In genomic region chr16:89581045-89581695, GRCh38 we compare ENCODE assay signal across 15 cellular contexts. TPM values are rescaled to one million over a fixed set of nuclear protein-coding genes. Genes with fewer than 3 reads are reported as not detected.
DNase-seq lines count a peak whose midpoint lies in the region; ATAC-seq and TF ChIP-seq lines count a peak whose summit lies in the region.
"Had no signal": no experiment of that assay in that cellular context is flagged by ENCODE, and none has a peak within 500 bp of the region (broad histone marks: within the 10 kb centered on the region; RNA-seq: fewer than 3 reads in every experiment).

No MANE protein-coding gene starts in this region.

- H3K36me3 Mint-ChIP-seq in progenitor cell of endocrine pancreas (ENCODE audit: insufficient read depth) (no peaks in the 10 kb centered on the region), endodermal cell (ENCODE audit: low read depth) (no peaks in the 10 kb centered on the region)
- H3K36me3 Mint-ChIP-seq in T-helper 2 cell treated with Interferon-gamma antibody and Interleukin-4, amounts not matched to agents 5 μg/mL and 100 μg/mL, for 36 hours (ENCODE audit: low read depth): no peaks in the 10 kb centered on the region
- H3K36me3 Mint-ChIP-seq: natural killer cell treated with Interleukin-12 subunit alpha and Interleukin-12 subunit beta and Interleukin-15 and Interleukin-18, amount 100 ng/mL, for 72 hours had no signal

- H3K27me3 Mint-ChIP-seq in progenitor cell of endocrine pancreas (peaks cover 19% of the 10 kb centered on the region), endodermal cell (ENCODE audit: insufficient read depth) (peaks cover 25% of the 10 kb centered on the region)
- peaks cover 7% of the 10 kb centered on the region for H3K27me3 Mint-ChIP-seq in T-helper 2 cell treated with Interferon-gamma antibody and Interleukin-4, amounts not matched to agents 5 μg/mL and 100 μg/mL, for 36 hours (ENCODE audit: low read depth)

- H4K91ac ChIP-seq in IMR-90 (ENCODE audit: insufficient read depth, low read depth, low read length): peak overlapping the region; percentile 95

- peaks cover 3% of the 10 kb centered on the region; the same call in 1 of the 2 replicates for H4K20me1 ChIP-seq in IMR-90 (ENCODE audit: insufficient read depth, low read length)
- H4K20me1 ChIP-seq in mammary epithelial cell (ENCODE audit: insufficient read depth, low read length): no peaks in the 10 kb centered on the region

- intact Hi-C loops in IMR-90 (cut with micrococcal nuclease) (no loop called here), mammary epithelial cell (cut with micrococcal nuclease) (no loop called here), left lung (cut with DNase I) (no loop called here)

- no peak overlapping the region for H3K4me3 ChIP-seq in AG10803 (ENCODE audit: low read length)
- no peak overlapping the region for H3K4me3 ChIP-seq in IMR-90 (ENCODE audit: insufficient read depth, low read depth, low read length)
- no peak overlapping the region for H3K4me3 ChIP-seq in mammary epithelial cell (replicated peaks in 1 of 3; ENCODE audit: insufficient read depth in 1 of 3, low read depth in 2 of 3, low read length in 3 of 3)
- H3K4me3 ChIP-seq in left lung: no peak overlapping the region
- no peak overlapping the region for H3K4me3 ChIP-seq in endodermal cell (ENCODE audit: low read length)
- H3K4me3 ChIP-seq: body of pancreas, thoracic aorta had no signal

- H3K14ac ChIP-seq in IMR-90 (replicated peaks; ENCODE audit: low read depth, low read length): peak overlapping the region; percentile 92

- peak overlapping the region; percentile 99 for H2BK15ac ChIP-seq in IMR-90 (ENCODE audit: low read depth, low read length)

- H4K8ac ChIP-seq in IMR-90 (ENCODE audit: low read depth in 2 of 2, low read length in 2 of 2): peak overlapping the region; percentile 70 to 96

- H2AFZ ChIP-seq in IMR-90 (replicated peaks; ENCODE audit: low read length, poor library complexity) (peak overlapping the region; percentile 78), mammary epithelial cell (ENCODE audit: low read depth, low read length) (no peak overlapping the region)

- H3K9me1 ChIP-seq in IMR-90 (ENCODE audit: insufficient read depth, low read length): peaks cover 26% of the 10 kb centered on the region

- H3K4me3 Mint-ChIP-seq in progenitor cell of endocrine pancreas (ENCODE audit: low read depth) (no peak overlapping the region), endodermal cell (no peak overlapping the region)
- H3K4me3 Mint-ChIP-seq in T-helper 2 cell treated with Interferon-gamma antibody and Interleukin-4, amounts not matched to agents 5 μg/mL and 100 μg/mL, for 36 hours: no peak overlapping the region
- H3K4me3 Mint-ChIP-seq: natural killer cell treated with Interleukin-12 subunit alpha and Interleukin-12 subunit beta and Interleukin-15 and Interleukin-18, amount 100 ng/mL, for 72 hours had no signal

- H3K9me3 ChIP-seq in IMR-90 (ENCODE audit: control insufficient read depth, insufficient read depth, low read length) (no peaks in the 10 kb centered on the region), mammary epithelial cell (replicated peaks; ENCODE audit: insufficient read depth, low read length) (peaks cover 3% of the 10 kb centered on the region), left lung (no peaks in the 10 kb centered on the region), endodermal cell (ENCODE audit: control insufficient read depth, low read length) (no peaks in the 10 kb centered on the region)
- H3K9me3 ChIP-seq: body of pancreas, thoracic aorta had no signal

- no peak overlapping the region for H3K27ac Mint-ChIP-seq in progenitor cell of endocrine pancreas
- H3K27ac Mint-ChIP-seq in endodermal cell: no peak overlapping the region
- H3K27ac Mint-ChIP-seq in T-helper 2 cell treated with Interferon-gamma antibody and Interleukin-4, amounts not matched to agents 5 μg/mL and 100 μg/mL, for 36 hours: no peak overlapping the region
- H3K27ac Mint-ChIP-seq: natural killer cell treated with Interleukin-12 subunit alpha and Interleukin-12 subunit beta and Interleukin-15 and Interleukin-18, amount 100 ng/mL, for 72 hours had no signal

- 54% methylated on average over 23 of the region's 33 CpGs; no CpG with 5 or more reads in 1 of the 2 experiments for WGBS in IMR-90 (ENCODE audit: extremely low coverage in 2 of 2, insufficient read length in 1 of 2), 2 experiments
- WGBS in mammary epithelial cell (ENCODE audit: low coverage, missing lambda C conversion rate): 60% methylated on average over 27 of the region's 33 CpGs
- WGBS in endodermal cell (ENCODE audit: insufficient coverage in 1 of 2, insufficient read length in 1 of 2), 2 experiments: 80 to 87% methylated on average over 25 to 33 of the region's 33 CpGs

- H3K79me1 ChIP-seq in IMR-90 (ENCODE audit: low read depth in 1 of 2, low read length in 2 of 2): peaks cover 0 to 13% of the 10 kb centered on the region in 2 experiments; a peak in 1 of 4 replicates

- peaks cover 6% of the 10 kb centered on the region; the same call in 1 of the 2 replicates for H3K36me3 ChIP-seq in IMR-90 (ENCODE audit: control insufficient read depth, insufficient read depth, low read length)
- no peaks in the 10 kb centered on the region for H3K36me3 ChIP-seq in mammary epithelial cell (ENCODE audit: insufficient read depth, low read length)
- no peaks in the 10 kb centered on the region for H3K36me3 ChIP-seq in left lung
- no peaks in the 10 kb centered on the region for H3K36me3 ChIP-seq in endodermal cell (ENCODE audit: control insufficient read depth, insufficient read depth, low read length)
- H3K36me3 ChIP-seq: thoracic aorta had no signal

- DNase-seq in AG10803 (ENCODE audit: low read depth) (peak; percentile 96), IMR-90 (peak; percentile 99), mammary epithelial cell (peak; percentile 67), left lung (peak in 1 of 2 donors; percentile 50), progenitor cell of endocrine pancreas (ENCODE audit: low spot score, unreplicated experiment) (no peak), endodermal cell (no peak)
- no peak for DNase-seq in T-helper 2 cell treated with Interferon-gamma antibody and Interleukin-4, amounts not matched to agents 5 μg/mL and 100 μg/mL, for 36 hours (ENCODE audit: low spot score)
- DNase-seq in stimulated activated CD4-positive, alpha-beta T cell treated with anti-CD3 and anti-CD28 coated beads, Interleukin-15, amount 100 ng/mL, for 24 hours: no peak
- DNase-seq: activated CD4-positive, alpha-beta T cell treated with anti-CD3 and anti-CD28 coated beads, Interleukin-2, amount 50 U/mL, for 4 hours; body of pancreas; DMS153; NCI-H187 treated with DMSO at 0.1 percent for 48 hours; stimulated activated CD4-positive, alpha-beta T cell treated with anti-CD3 and anti-CD28 coated beads, Interleukin-4, amount 100 ng/mL, for 1 hour had no signal

- H2AK9ac ChIP-seq in IMR-90 (replicated peaks; ENCODE audit: low read depth, low read length, poor library complexity): peak overlapping the region; percentile 87

- CTCF ChIA-PET in IMR-90 (lab: Yijun Ruan, JAX): interaction anchor here (1.0 kb wide), 1 partner anchor 9 kb away, joined by 3 read pairs; no protein-coding TSS in a partner anchor
- CTCF ChIA-PET in mammary epithelial cell (lab: Charles Lee; ENCODE audit: low non-redundant PET): interaction anchor here (0.6 to 0.7 kb wide), 4 partner anchors 34 to 187 kb away, joined by 3 to 5 read pairs (median 4); no protein-coding TSS in a partner anchor

- H2BK20ac ChIP-seq in IMR-90 (ENCODE audit: low read depth, low read length): peak overlapping the region; percentile 96

- H3K9me3 Mint-ChIP-seq in progenitor cell of endocrine pancreas (ENCODE audit: low read depth) (no peaks in the 10 kb centered on the region), endodermal cell (no peaks in the 10 kb centered on the region)
- no peaks in the 10 kb centered on the region for H3K9me3 Mint-ChIP-seq in T-helper 2 cell treated with Interferon-gamma antibody and Interleukin-4, amounts not matched to agents 5 μg/mL and 100 μg/mL, for 36 hours
- H3K9me3 Mint-ChIP-seq: natural killer cell treated with Interleukin-12 subunit alpha and Interleukin-12 subunit beta and Interleukin-15 and Interleukin-18, amount 100 ng/mL, for 72 hours had no signal

- dilution Hi-C loops in IMR-90 (cut with HindIII; ENCODE audit: low sequenced_read_pairs, unreplicated experiment) (no loop called here), mammary epithelial cell (cut with HindIII; ENCODE audit: low sequenced_read_pairs) (no loop called here)

- peaks cover 17% of the 10 kb centered on the region for H3K4me1 ChIP-seq in IMR-90 (ENCODE audit: control insufficient read depth, insufficient read depth, low read length)
- H3K4me1 ChIP-seq in mammary epithelial cell (ENCODE audit: insufficient read depth, low read length): peaks cover 20% of the 10 kb centered on the region
- H3K4me1 ChIP-seq in left lung: peaks cover 3 to 14% of the 10 kb centered on the region in 2 donors
- H3K4me1 ChIP-seq in endodermal cell (ENCODE audit: control insufficient read depth, insufficient read depth, low read length): no peaks in the 10 kb centered on the region

- H3K4me1 Mint-ChIP-seq in progenitor cell of endocrine pancreas (ENCODE audit: low read depth) (no peaks in the 10 kb centered on the region), endodermal cell (no peaks in the 10 kb centered on the region)
- H3K4me1 Mint-ChIP-seq in T-helper 2 cell treated with Interferon-gamma antibody and Interleukin-4, amounts not matched to agents 5 μg/mL and 100 μg/mL, for 36 hours (ENCODE audit: low read depth): no peaks in the 10 kb centered on the region

- peak overlapping the region; percentile 96 for H3K23ac ChIP-seq in IMR-90 (ENCODE audit: low read depth, low read length)

- peak overlapping the region; percentile 89 for H3K18ac ChIP-seq in IMR-90 (ENCODE audit: low read depth, low read length)

- H2BK120ac ChIP-seq in IMR-90 (ENCODE audit: low read depth, low read length): peak overlapping the region; percentile 96

- H3K27ac ChIP-seq in IMR-90 (ENCODE audit: insufficient read depth, low read length) (peak overlapping the region; percentile 91), mammary epithelial cell (ENCODE audit: insufficient read depth, low read depth, low read length) (no peak overlapping the region), left lung (no peak overlapping the region), endodermal cell (ENCODE audit: low read depth, low read length) (no peak overlapping the region)
- H3K27ac ChIP-seq: thoracic aorta had no signal

- ATAC-seq in IMR-90 (ENCODE audit: low read depth) (peak; percentile 92), left lung (peak; percentile 18)
- ATAC-seq: natural killer cell treated with Interleukin-12 subunit alpha and Interleukin-12 subunit beta and Interleukin-15 and Interleukin-18, amount 100 ng/mL, for 72 hours had no signal

- H3K4me2 ChIP-seq in IMR-90 (ENCODE audit: low read depth, low read length) (no peak overlapping the region), mammary epithelial cell (ENCODE audit: insufficient read depth, low read depth, low read length) (no peak overlapping the region)

- H3K4ac ChIP-seq in IMR-90 (ENCODE audit: low read depth, low read length): peak overlapping the region; percentile 99

- H3K79me2 ChIP-seq in mammary epithelial cell (ENCODE audit: insufficient read depth, low read length): no peaks in the 10 kb centered on the region

- TF ChIP-seq CTCF in AG10803 (conservative IDR thresholded peaks at IDR 0.05; ENCODE audit: low read length) (no peak), IMR-90 (conservative IDR thresholded peaks at IDR 0.05; ENCODE audit: low read depth, low read length) (no peak), mammary epithelial cell (conservative IDR thresholded peaks at IDR 0.05 in 1 of 2, IDR thresholded peaks at IDR 0.05 in 1 of 2; ENCODE audit: extremely low read depth in 1 of 2, insufficient read depth in 1 of 2, low read depth in 1 of 2, low read length in 2 of 2) (no peak), left lung (IDR thresholded peaks at IDR 0.05) (no peak), progenitor cell of endocrine pancreas (IDR thresholded peaks at IDR 0.05; ENCODE audit: unreplicated experiment) (no peak), endodermal cell (conservative IDR thresholded peaks at IDR 0.05) (no peak)

- in situ Hi-C loops in IMR-90 (cut with MboI; ENCODE audit: low sequenced_read_pairs) (no loop called here), mammary epithelial cell (cut with MboI; ENCODE audit: low sequenced_read_pairs in 2 of 2) (no loop called here)

- H4K5ac ChIP-seq in IMR-90 (ENCODE audit: low read depth, low read length): peak overlapping the region; percentile 84

- H3K27me3 ChIP-seq in IMR-90 (ENCODE audit: control insufficient read depth, insufficient read depth, low read length) (no peaks in the 10 kb centered on the region), mammary epithelial cell (ENCODE audit: insufficient read depth, low read length) (no peaks in the 10 kb centered on the region), left lung (peaks cover 10 to 16% of the 10 kb centered on the region in 2 donors), endodermal cell (ENCODE audit: control insufficient read depth, insufficient read depth, low read length, poor library complexity, severe bottlenecking) (peaks cover 19% of the 10 kb centered on the region)

- POLR2A ChIA-PET in IMR-90 (lab: Charles Lee; ENCODE audit: unreplicated experiment): interaction anchor here (0.7 kb wide), 1 partner anchor 21 kb away, joined by 4 read pairs; no protein-coding TSS in a partner anchor

- TF ChIP-seq POLR2A in IMR-90 (IDR thresholded peaks at IDR 0.05; ENCODE audit: low read depth, low read length): no peak

- BruUV-seq in IMR-90 (replicated peaks; lab: Mats Ljungman, UMichigan) (no TSS peak), mammary epithelial cell (replicated peaks; lab: Mats Ljungman, UMichigan) (no TSS peak)

- peak overlapping the region; percentile 98 for H2BK5ac ChIP-seq in IMR-90 (ENCODE audit: low read depth, low read length, poor library complexity, severe bottlenecking)

- H2AK5ac ChIP-seq in IMR-90 (ENCODE audit: low read depth, low read length): peak overlapping the region; percentile 99

- TF ChIP-seq RAD21 in IMR-90 (IDR thresholded peaks at IDR 0.05; ENCODE audit: low read length): no peak

- no peak overlapping the region for H3K56ac ChIP-seq in IMR-90 (ENCODE audit: extremely low read depth, insufficient read depth, low read length)

- H3K9ac ChIP-seq in IMR-90 (ENCODE audit: low read depth, low read length): no peak overlapping the region
- no peak overlapping the region for H3K9ac ChIP-seq in mammary epithelial cell (ENCODE audit: insufficient read depth, low read length)
- H3K9ac ChIP-seq in endodermal cell (ENCODE audit: extremely low read depth, low read length, poor library complexity, severe bottlenecking): no peak overlapping the region

RNA-seq across cellular contexts. Expression of gene CPNE7, which starts 5.6 kb away (rescaled TPM):
- total RNA-seq in IMR-90 (2012; rRNA removed) (5.0 and 5.4 TPM in 2 replicates), mammary epithelial cell (1 to 10 TPM in 1 of 2 donors, not detected in 1; 2.1 TPM), left lung (1 to 10 TPM in 1 of 2 donors, under 1 TPM in 1; 0.50 to 1.3 TPM), progenitor cell of endocrine pancreas (0.41 and 0.84 TPM in 2 replicates), endodermal cell (1 to 10 TPM; 1.5 to 2.1 TPM)
- polyA plus RNA-seq in IMR-90 (2012; rRNA removed) (17.4 and 17.7 TPM in 2 replicates), mammary epithelial cell (1.2 TPM)
- 5.8 and 13.6 TPM in 2 replicates for polyA plus RNA-seq in IMR-90 (2012; cell fraction: cytosol; rRNA removed)
- polyA plus RNA-seq in IMR-90 (2012; cell fraction: nucleus; rRNA removed; ENCODE audit: low replicate concordance): 145 and 321 TPM in 2 replicates
- polyA minus RNA-seq in mammary epithelial cell: 18.1 TPM
- polyA plus RNA-seq in endodermal cell (2013, experiment 1 of 2): 5.8 TPM
- 3.4 TPM for polyA plus RNA-seq in endodermal cell (2013, experiment 2 of 2)
- total RNA-seq: thoracic aorta had no signal

RNA-seq across cellular contexts. Expression of gene RPL13, which starts 20.7 kb away (rescaled TPM):
- total RNA-seq in IMR-90 (2012; rRNA removed) (1,549 and 2,098 TPM in 2 replicates), mammary epithelial cell (1,000 to 10,000 TPM; 1,876 to 2,450 TPM), left lung (1,000 to 10,000 TPM; 1,639 to 1,736 TPM), progenitor cell of endocrine pancreas (1,643 and 1,699 TPM in 2 replicates), endodermal cell (1,000 to 10,000 TPM; 1,911 to 2,019 TPM)
- polyA plus RNA-seq in IMR-90 (2012; rRNA removed) (3,527 and 5,396 TPM in 2 replicates), mammary epithelial cell (2,937 TPM)
- polyA plus RNA-seq in IMR-90 (2012; cell fraction: cytosol; rRNA removed): 7,098 and 10,427 TPM in 2 replicates
- polyA plus RNA-seq in IMR-90 (2012; cell fraction: nucleus; rRNA removed; ENCODE audit: low replicate concordance): 1,689 and 3,565 TPM in 2 replicates
- 730 TPM for polyA minus RNA-seq in mammary epithelial cell
- 2,841 TPM for polyA plus RNA-seq in endodermal cell (2013, experiment 1 of 2)
- polyA plus RNA-seq in endodermal cell (2013, experiment 2 of 2): 2,695 TPM

RNA-seq across cellular contexts. Expression of gene DPEP1, which starts 32.3 kb away (rescaled TPM):
- total RNA-seq in IMR-90 (2012; rRNA removed): not detected in 2 replicates
- polyA plus RNA-seq in IMR-90 (2012; rRNA removed): not detected in 2 replicates
- not detected in 2 replicates for polyA plus RNA-seq in IMR-90 (2012; cell fraction: cytosol; rRNA removed)
- polyA plus RNA-seq in IMR-90 (2012; cell fraction: nucleus; rRNA removed; ENCODE audit: low replicate concordance): not detected in 2 replicates
- not detected for total RNA-seq in mammary epithelial cell
- not detected for polyA plus RNA-seq in mammary epithelial cell
- polyA minus RNA-seq in mammary epithelial cell: not detected
- total RNA-seq in left lung: 1 to 10 TPM in 1 of 2 donors, under 1 TPM in 1; 0.31 to 2.5 TPM
- total RNA-seq in progenitor cell of endocrine pancreas: 29.6 and 36.3 TPM in 2 replicates
- total RNA-seq in endodermal cell: 1 to 10 TPM in 1 of 2 donors, under 1 TPM in 1; 0.88 to 3.2 TPM
- polyA plus RNA-seq in endodermal cell (2013, experiment 1 of 2): 1.8 TPM
- polyA plus RNA-seq in endodermal cell (2013, experiment 2 of 2): 1.0 TPM
- total RNA-seq: natural killer cell treated with Interleukin-12 subunit alpha and Interleukin-12 subunit beta and Interleukin-15 and Interleukin-18, amount 100 ng/mL, for 72 hours; thoracic aorta had no signal

Comparison
In these comparisons a context has a peak if more than half of its experiments do, and no peak if none do; other contexts are left out.
1. DNase-seq: peak in AG10803 (single experiment), IMR-90 (single experiment) and mammary epithelial cell (single experiment); none in progenitor cell of endocrine pancreas (single experiment), endodermal cell (single experiment), T-helper 2 cell treated with Interferon-gamma antibody and Interleukin-4, amounts not matched to agents 5 μg/mL and 100 μg/mL, for 36 hours (single experiment) and stimulated activated CD4-positive, alpha-beta T cell treated with anti-CD3 and anti-CD28 coated beads, Interleukin-15, amount 100 ng/mL, for 24 hours (single experiment).